In the genomic region with DNA sequence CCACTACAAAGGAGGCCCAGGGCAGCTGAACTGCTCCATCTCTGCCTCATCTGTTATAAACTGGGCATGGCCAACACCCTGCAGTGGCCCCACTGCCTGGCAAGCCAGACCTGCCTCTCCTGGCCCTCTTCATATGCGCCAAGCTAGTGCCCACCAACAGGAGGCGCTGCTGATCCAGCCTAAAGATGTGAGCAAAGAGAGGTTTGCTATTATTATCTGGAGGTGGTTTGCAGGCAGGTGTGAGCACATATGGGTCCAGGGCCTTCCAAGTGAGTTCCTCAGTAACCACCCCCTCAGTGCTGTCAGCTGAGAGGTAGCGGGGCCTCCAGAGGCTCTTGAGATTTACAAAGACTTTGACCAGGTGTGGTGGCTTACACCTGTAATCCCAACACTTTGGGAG, we compare ENCODE assay signal across 9 cellular contexts.
DNase-seq lines count a peak whose midpoint lies in the region; ATAC-seq and TF ChIP-seq lines count a peak whose summit lies in the region.
"Had no signal": no experiment of that assay in that cellular context is flagged by ENCODE, and none has a peak within 500 bp of the region (broad histone marks: within the 10 kb centered on the region; RNA-seq: fewer than 3 reads in every experiment).

No MANE protein-coding gene starts in this region.

- H3K4me3 Mint-ChIP-seq in activated naive CD4-positive, alpha-beta T cell treated with anti-CD3 and anti-CD28 coated beads, Interleukin-2, amount 10 ng/mL, durations not matched to agents 7 days and 5 days: no peak overlapping the region
- no peak overlapping the region for H3K4me3 Mint-ChIP-seq in memory B cell

- ATAC-seq in memory B cell (ENCODE audit: low read depth) (peak; percentile 59), GM18858 (IDR thresholded peaks at IDR 0.05; ENCODE audit: unreplicated experiment) (no peak)
- ATAC-seq: pancreas had no signal

- CTCF ChIA-PET in activated naive CD4-positive, alpha-beta T cell treated with anti-CD3 and anti-CD28 coated beads, Interleukin-2, amount 10 ng/mL, durations not matched to agents 7 days and 5 days (lab: Charles Lee): interaction anchor here (0.6 to 5.1 kb wide), 11 partner anchors 12 to 691 kb away, joined by 3 to 60 read pairs (median 4); partner anchors contain the start of gene NFIL3

- H3K27me3 Mint-ChIP-seq in activated naive CD4-positive, alpha-beta T cell treated with anti-CD3 and anti-CD28 coated beads, Interleukin-2, amount 10 ng/mL, durations not matched to agents 7 days and 5 days: peaks cover 58% of the 10 kb centered on the region
- peaks cover 8% of the 10 kb centered on the region for H3K27me3 Mint-ChIP-seq in memory B cell

- H3K9me3 Mint-ChIP-seq in activated naive CD4-positive, alpha-beta T cell treated with anti-CD3 and anti-CD28 coated beads, Interleukin-2, amount 10 ng/mL, durations not matched to agents 7 days and 5 days: no peaks in the 10 kb centered on the region
- H3K9me3 Mint-ChIP-seq in memory B cell: no peaks in the 10 kb centered on the region

- WGBS in tibial nerve, 2 donors: 94 to 97% methylated on average over 3 of the region's 3 CpGs

- no peak overlapping the region for H3K27ac Mint-ChIP-seq in activated naive CD4-positive, alpha-beta T cell treated with anti-CD3 and anti-CD28 coated beads, Interleukin-2, amount 10 ng/mL, durations not matched to agents 7 days and 5 days
- no peak overlapping the region for H3K27ac Mint-ChIP-seq in memory B cell

- no peak overlapping the region for H3K27ac ChIP-seq in tibial nerve
- H3K27ac ChIP-seq: pancreas had no signal

- H3K9me3 ChIP-seq in tibial nerve: no peaks in the 10 kb centered on the region
- H3K9me3 ChIP-seq: pancreas had no signal

- H3K4me3 ChIP-seq in GM12864 (ENCODE audit: low read depth, low read length) (no peak overlapping the region), tibial nerve (no peak overlapping the region)
- H3K4me3 ChIP-seq: pancreas had no signal

- TF ChIP-seq EP300 in tibial nerve (IDR thresholded peaks at IDR 0.05): no peak

- no peaks in the 10 kb centered on the region for H3K36me3 Mint-ChIP-seq in activated naive CD4-positive, alpha-beta T cell treated with anti-CD3 and anti-CD28 coated beads, Interleukin-2, amount 10 ng/mL, durations not matched to agents 7 days and 5 days
- H3K36me3 Mint-ChIP-seq in memory B cell: no peaks in the 10 kb centered on the region

- TF ChIP-seq CTCF in GM12864 (IDR thresholded peaks at IDR 0.05; ENCODE audit: low read depth, low read length, missing control alignments) (peak; percentile 89), tibial nerve (IDR thresholded peaks at IDR 0.05) (peak in 2 of 5 experiments; percentile 17 to 19)

- no peak for TF ChIP-seq POLR2A in tibial nerve (IDR thresholded peaks at IDR 0.05)

- H3K36me3 ChIP-seq in tibial nerve: no peaks in the 10 kb centered on the region
- H3K36me3 ChIP-seq: pancreas had no signal

- peak; percentile 38 for DNase-seq in GM12864 (ENCODE audit: low read depth)
- peak; percentile 27 for DNase-seq in RPMI7951 (ENCODE audit: low read depth)
- peak; percentile 81 for DNase-seq in activated naive CD4-positive, alpha-beta T cell treated with anti-CD3 and anti-CD28 coated beads, Interleukin-2, amount 10 ng/mL, durations not matched to agents 7 days and 5 days
- peak; percentile 44 to 51 for DNase-seq in memory B cell (ENCODE audit: low spot score in 2 of 2)
- DNase-seq in tibial nerve (ENCODE audit: low spot score in 2 of 2): no peak
- no peak for DNase-seq in DMS153 (lab: John Stamatoyannopoulos, UW)
- DNase-seq in NCI-H2081 treated with DMSO at 0.1 percent for 48 hours (lab: John Stamatoyannopoulos, UW): no peak

- peaks cover 0 to 22% (median 20%) of the 10 kb centered on the region in 4 donors for H3K4me1 ChIP-seq in tibial nerve

- H3K4me1 Mint-ChIP-seq in activated naive CD4-positive, alpha-beta T cell treated with anti-CD3 and anti-CD28 coated beads, Interleukin-2, amount 10 ng/mL, durations not matched to agents 7 days and 5 days: peaks cover 36% of the 10 kb centered on the region
- H3K4me1 Mint-ChIP-seq in memory B cell: peaks cover 26% of the 10 kb centered on the region

- no peaks in the 10 kb centered on the region for H3K27me3 ChIP-seq in tibial nerve
- H3K27me3 ChIP-seq: pancreas had no signal

Comparison
In these comparisons a context has a peak if more than half of its experiments do, and no peak if none do; other contexts are left out.
1. DNase-seq: peak in GM12864 (single experiment), RPMI7951 (single experiment), activated naive CD4-positive, alpha-beta T cell treated with anti-CD3 and anti-CD28 coated beads, Interleukin-2, amount 10 ng/mL, durations not matched to agents 7 days and 5 days (single experiment) and memory B cell (2 of 2); none in tibial nerve (0 of 2), DMS153 (single experiment) and NCI-H2081 treated with DMSO at 0.1 percent for 48 hours (single experiment).